In the genomic region with DNA sequence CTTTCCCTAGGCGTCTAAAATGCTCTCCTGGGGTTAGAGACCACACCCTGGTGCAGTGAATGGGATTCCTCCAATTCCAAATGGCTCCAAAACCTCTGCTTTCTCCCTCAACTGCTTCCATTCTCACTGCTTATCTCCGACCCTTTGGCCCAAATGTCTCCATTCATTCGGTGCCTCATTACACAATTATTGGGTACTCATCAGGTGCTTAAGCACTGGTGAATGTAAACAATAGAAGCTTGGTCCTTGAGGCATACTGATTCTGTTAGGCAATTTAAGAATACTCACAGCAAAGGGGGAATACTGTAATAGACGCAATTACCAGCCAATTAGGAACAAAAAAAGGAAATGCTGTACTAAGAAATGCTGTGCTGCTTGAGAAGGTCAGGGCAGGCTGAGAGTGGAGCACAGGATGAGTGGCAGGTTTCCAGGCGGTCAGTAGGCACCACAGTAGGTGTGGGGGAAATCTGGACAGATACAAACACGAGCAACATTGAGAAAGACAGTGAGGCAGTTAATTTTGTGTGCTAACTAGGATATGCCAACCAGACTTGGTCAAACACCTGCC, we compare ENCODE assay signal across 8 cellular contexts. TPM values are rescaled to one million over a fixed set of nuclear protein-coding genes. Genes with fewer than 3 reads are reported as not detected.
DNase-seq lines count a peak whose midpoint lies in the region; ATAC-seq, FAIRE-seq and TF ChIP-seq lines count a peak whose summit lies in the region.

No MANE protein-coding gene starts in this region.

- peak; percentile 13 for DNase-seq in COR-L47 (lab: John Stamatoyannopoulos, UW)
- no peak for DNase-seq in GM12878 (ENCODE audit: low read depth, low spot score)
- DNase-seq in naive B cell, result no peak
- no peak for DNase-seq in urothelium cell line (ENCODE audit: low spot score)
- no peak for DNase-seq in SW 1271 (lab: John Stamatoyannopoulos, UW)
- DNase-seq in putamen (ENCODE audit: low spot score), result no peak

- no peaks in the 10 kb centered on the region for H3K9me3 Mint-ChIP-seq in naive B cell

- peak overlapping the region; percentile 88 for H3K9ac ChIP-seq in GM12878 (ENCODE audit: control insufficient read depth, insufficient read depth, low read length)

- FAIRE-seq in GM12878 (lab: Jason Lieb, UNC), result no peak
- FAIRE-seq in urothelium cell line (lab: Jason Lieb, UNC), result no peak

- no peaks in the 10 kb centered on the region for H3K36me3 Mint-ChIP-seq in naive B cell

- H2AFZ ChIP-seq in GM12878 (ENCODE audit: control insufficient read depth, low read depth, low read length), result peak overlapping the region; percentile 95

- CTCF ChIA-PET in GM12878 (lab: Yijun Ruan, JAX), result interaction anchor here (0.9 to 4.0 kb wide), 3 partner anchors 10 to 626 kb away, joined by 3 to 29 read pairs (median 4); no protein-coding TSS in a partner anchor

- TF ChIP-seq EP300 in GM12878 (IDR thresholded peaks at IDR 0.05; ENCODE audit: borderline replicate concordance in 1 of 2, control insufficient read depth in 1 of 2, low read depth in 2 of 2, low read length in 2 of 2), result no peak

- H3K79me2 ChIP-seq in GM12878 (ENCODE audit: control insufficient read depth, insufficient read depth, low read length), result peaks cover 21% of the 10 kb centered on the region

- H3K4me3 Mint-ChIP-seq in naive B cell, result peak overlapping the region; percentile 76 to 96 (median 94)

- TF ChIP-seq RAD21 in GM12878 (IDR thresholded peaks at IDR 0.05; ENCODE audit: insufficient read depth, low read depth, low read length), result no peak

- no peaks in the 10 kb centered on the region for H4K20me1 ChIP-seq in GM12878 (ENCODE audit: control insufficient read depth, insufficient read depth)

- peak overlapping the region; percentile 97 for H3K27ac ChIP-seq in GM12878 (ENCODE audit: control insufficient read depth, insufficient read depth)

- no peaks in the 10 kb centered on the region for H3K9me3 ChIP-seq in GM12878 (replicated peaks; ENCODE audit: control insufficient read depth, insufficient read depth, low read length)

- no peaks in the 10 kb centered on the region for H3K27me3 Mint-ChIP-seq in naive B cell

- peak overlapping the region; percentile 98 for H3K4me2 ChIP-seq in GM12878 (ENCODE audit: control insufficient read depth, insufficient read depth)

- H3K4me1 ChIP-seq in GM12878 (ENCODE audit: control insufficient read depth, insufficient read depth, low read length), result peaks cover 14% of the 10 kb centered on the region

- BruUV-seq in GM12878 (replicated peaks; lab: Mats Ljungman, UMichigan), result no TSS peak

- intact Hi-C loops in GM12878 (cut with micrococcal nuclease; ENCODE audit: unreplicated experiment), result no loop called here

- 26% methylated on average over 6 of the region's 6 CpGs for WGBS in GM12878 (ENCODE audit: insufficient coverage, insufficient replicate concordance, low lambda C conversion rate, missing lambda C conversion rate)

- SMC1A ChIA-PET in GM12878 (lab: Charles Lee; ENCODE audit: uncharacterized antibody, unreplicated experiment), result interaction anchor here (0.6 to 2.7 kb wide), 5 partner anchors 9 to 132 kb away, joined by 3 to 12 read pairs (median 7); no protein-coding TSS in a partner anchor

- peak overlapping the region; percentile 77 for H3K4me3 ChIP-seq in GM12878

- H3K27ac Mint-ChIP-seq in naive B cell, result peak overlapping the region; percentile 63 to 97 (median 86)

- no peak for TF ChIP-seq CTCF in GM12878 (IDR thresholded peaks at IDR 0.05 in 2 of 3, conservative IDR thresholded peaks at IDR 0.05 in 1 of 3; ENCODE audit: control insufficient read depth in 2 of 3, extremely low read depth in 1 of 3, insufficient read depth in 1 of 3, low read depth in 3 of 3, low read length in 3 of 3)

- in situ Hi-C loops in GM12878 (cut with MboI), result no loop called here

- no peaks in the 10 kb centered on the region for H3K27me3 ChIP-seq in GM12878 (replicated peaks in 1 of 2; ENCODE audit: control insufficient read depth in 2 of 2, insufficient read depth in 2 of 2, low read length in 1 of 2)

- H3K36me3 ChIP-seq in GM12878 (ENCODE audit: control insufficient read depth in 2 of 2, insufficient read depth in 2 of 2, low read length in 1 of 2), result no peaks in the 10 kb centered on the region

- no peak for TF ChIP-seq POLR2A in GM12878 (IDR thresholded peaks at IDR 0.05; ENCODE audit: low read depth, low read length)

- POLR2A ChIA-PET in GM12878 (lab: Charles Lee), result interaction anchor here (0.6 to 1.4 kb wide), 4 partner anchors 14 to 421 kb away, joined by 3 to 9 read pairs (median 3); no protein-coding TSS in a partner anchor

- RAD21 ChIA-PET in GM12878 (lab: Charles Lee; ENCODE audit: unreplicated experiment), result interaction anchor here (0.6 to 2.7 kb wide), 3 partner anchors 9 to 13 kb away, joined by 3 to 8 read pairs (median 3); no protein-coding TSS in a partner anchor

- H3K4me1 Mint-ChIP-seq in naive B cell, result peaks cover 20 to 30% (median 22%) of the 10 kb centered on the region in 3 donors

- ATAC-seq in HG03460 (IDR thresholded peaks at IDR 0.05; ENCODE audit: unreplicated experiment), result peak; percentile 11
- peak; percentile 74 for ATAC-seq in GM12878
- no peak for ATAC-seq in naive B cell (ENCODE audit: low read depth in 2 of 2)
- no peak for ATAC-seq in GM18520 (IDR thresholded peaks at IDR 0.05; ENCODE audit: unreplicated experiment)

TF ChIP-seq in GM12878, 131 proteins besides CTCF, POLR2A, EP300 and RAD21:
- TF ChIP-seq, protein P1, sequence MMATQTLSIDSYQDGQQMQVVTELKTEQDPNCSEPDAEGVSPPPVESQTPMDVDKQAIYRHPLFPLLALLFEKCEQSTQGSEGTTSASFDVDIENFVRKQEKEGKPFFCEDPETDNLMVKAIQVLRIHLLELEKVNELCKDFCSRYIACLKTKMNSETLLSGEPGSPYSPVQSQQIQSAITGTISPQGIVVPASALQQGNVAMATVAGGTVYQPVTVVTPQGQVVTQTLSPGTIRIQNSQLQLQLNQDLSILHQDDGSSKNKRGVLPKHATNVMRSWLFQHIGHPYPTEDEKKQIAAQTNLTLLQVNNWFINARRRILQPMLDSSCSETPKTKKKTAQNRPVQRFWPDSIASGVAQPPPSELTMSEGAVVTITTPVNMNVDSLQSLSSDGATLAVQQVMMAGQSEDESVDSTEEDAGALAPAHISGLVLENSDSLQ (IDR thresholded peaks at IDR 0.05), result peak; percentile 49
- TF ChIP-seq DPF2 (IDR thresholded peaks at IDR 0.05) (no peak), CREB1 (IDR thresholded peaks at IDR 0.05; ENCODE audit: low read depth) (0 out of 2 replicates have a peak, but pooled peaks have one; percentile 1)
- TF ChIP-seq, protein P2, sequence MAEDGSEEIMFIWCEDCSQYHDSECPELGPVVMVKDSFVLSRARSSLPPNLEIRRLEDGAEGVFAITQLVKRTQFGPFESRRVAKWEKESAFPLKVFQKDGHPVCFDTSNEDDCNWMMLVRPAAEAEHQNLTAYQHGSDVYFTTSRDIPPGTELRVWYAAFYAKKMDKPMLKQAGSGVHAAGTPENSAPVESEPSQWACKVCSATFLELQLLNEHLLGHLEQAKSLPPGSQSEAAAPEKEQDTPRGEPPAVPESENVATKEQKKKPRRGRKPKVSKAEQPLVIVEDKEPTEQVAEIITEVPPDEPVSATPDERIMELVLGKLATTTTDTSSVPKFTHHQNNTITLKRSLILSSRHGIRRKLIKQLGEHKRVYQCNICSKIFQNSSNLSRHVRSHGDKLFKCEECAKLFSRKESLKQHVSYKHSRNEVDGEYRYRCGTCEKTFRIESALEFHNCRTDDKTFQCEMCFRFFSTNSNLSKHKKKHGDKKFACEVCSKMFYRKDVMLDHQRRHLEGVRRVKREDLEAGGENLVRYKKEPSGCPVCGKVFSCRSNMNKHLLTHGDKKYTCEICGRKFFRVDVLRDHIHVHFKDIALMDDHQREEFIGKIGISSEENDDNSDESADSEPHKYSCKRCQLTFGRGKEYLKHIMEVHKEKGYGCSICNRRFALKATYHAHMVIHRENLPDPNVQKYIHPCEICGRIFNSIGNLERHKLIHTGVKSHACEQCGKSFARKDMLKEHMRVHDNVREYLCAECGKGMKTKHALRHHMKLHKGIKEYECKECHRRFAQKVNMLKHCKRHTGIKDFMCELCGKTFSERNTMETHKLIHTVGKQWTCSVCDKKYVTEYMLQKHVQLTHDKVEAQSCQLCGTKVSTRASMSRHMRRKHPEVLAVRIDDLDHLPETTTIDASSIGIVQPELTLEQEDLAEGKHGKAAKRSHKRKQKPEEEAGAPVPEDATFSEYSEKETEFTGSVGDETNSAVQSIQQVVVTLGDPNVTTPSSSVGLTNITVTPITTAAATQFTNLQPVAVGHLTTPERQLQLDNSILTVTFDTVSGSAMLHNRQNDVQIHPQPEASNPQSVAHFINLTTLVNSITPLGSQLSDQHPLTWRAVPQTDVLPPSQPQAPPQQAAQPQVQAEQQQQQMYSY (CRISPR knock-in tag; IDR thresholded peaks at IDR 0.05), result no peak
- TF ChIP-seq, protein P3, sequence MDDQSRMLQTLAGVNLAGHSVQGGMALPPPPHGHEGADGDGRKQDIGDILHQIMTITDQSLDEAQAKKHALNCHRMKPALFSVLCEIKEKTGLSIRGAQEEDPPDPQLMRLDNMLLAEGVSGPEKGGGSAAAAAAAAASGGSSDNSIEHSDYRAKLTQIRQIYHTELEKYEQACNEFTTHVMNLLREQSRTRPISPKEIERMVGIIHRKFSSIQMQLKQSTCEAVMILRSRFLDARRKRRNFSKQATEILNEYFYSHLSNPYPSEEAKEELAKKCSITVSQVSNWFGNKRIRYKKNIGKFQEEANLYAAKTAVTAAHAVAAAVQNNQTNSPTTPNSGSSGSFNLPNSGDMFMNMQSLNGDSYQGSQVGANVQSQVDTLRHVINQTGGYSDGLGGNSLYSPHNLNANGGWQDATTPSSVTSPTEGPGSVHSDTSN (IDR thresholded peaks at IDR 0.05; ENCODE audit: insufficient replicate concordance, low read depth, low read length), result peak; percentile 21
TF ChIP-seq in GM12878: peak in this region for 3.

RNA-seq across cellular contexts. Expression of a gene that starts 23.0 kb away (rescaled TPM):
- total RNA-seq in GM12878 (2013; cell fraction: nucleolus; rRNA removed), result 44.3 and 59.2 TPM in 2 replicates
- total RNA-seq in GM12878 (2014; rRNA removed) (14.4 and 17.7 TPM in 2 replicates), GM12878 (2014; rRNA removed; fragmentation: Illumina TruSeq; extraction: Trizol) (22.3 and 24.8 TPM in 2 replicates), GM12878 (2021) (37.7 and 40.6 TPM in 2 replicates)
- 15.2 TPM for polyA plus RNA-seq in GM12878 (2011; ENCODE audit: low read depth)
- polyA plus RNA-seq in GM12878 (2011; rRNA removed) (31.7 and 48.6 TPM in 2 replicates), GM12878 (2014; fragmentation: Illumina TruSeq; extraction: Trizol) (53.8 and 110 TPM in 2 replicates), GM12878 (2014; fragmentation: Nextera tagmentation; extraction: Ambion mirVana) (1 to 10 TPM in 1 of 2 experiments, under 1 TPM in 1; 0.61 to 1.9 TPM), GM12878 (2014; rRNA removed) (29.6 and 33.0 TPM in 2 replicates), GM12878 (2016; fragmentation: Nextera tagmentation; extraction: Ambion mirVana) (10 to 100 TPM; 28.3 to 30.4 TPM), naive B cell (ENCODE audit: low read depth in 6 of 6) (10 to 100 TPM; 12.7 to 23.3 (median 14.7) TPM)
- polyA plus RNA-seq in GM12878 (2011; cell fraction: cytosol; rRNA removed), result 17.4 and 20.4 TPM in 2 replicates
- 13.7 and 22.8 TPM in 2 replicates for polyA plus RNA-seq in GM12878 (2011; cell fraction: nucleus; rRNA removed)
- polyA plus RNA-seq in GM12878 (2012), result 22.2 and 27.5 TPM in 2 replicates
- polyA minus RNA-seq in GM12878 (2011; rRNA and poly(A)+ RNA removed), result 11.1 and 14.8 TPM in 2 replicates
- 6.7 and 7.2 TPM in 2 replicates for polyA minus RNA-seq in GM12878 (2011; cell fraction: cytosol; rRNA and poly(A)+ RNA removed)
- polyA minus RNA-seq in GM12878 (2011; cell fraction: nucleus; rRNA and poly(A)+ RNA removed), result 20.9 and 39.4 TPM in 2 replicates

Comparison
In these comparisons a context has a peak if more than half of its experiments do, and no peak if none do; other contexts are left out.
1. ATAC-seq: peak in HG03460 (single experiment) and GM12878 (single experiment); none in naive B cell (0 of 2) and GM18520 (single experiment).